ENCODE assay signal across 10 cellular contexts in genomic region chr17:18070861-18071340, GRCh38. TPM values are rescaled to one million over a fixed set of nuclear protein-coding genes. Genes with fewer than 3 reads are reported as not detected.
DNase-seq lines count a peak whose midpoint lies in the region; ATAC-seq and TF ChIP-seq lines count a peak whose summit lies in the region.
"Had no signal": no experiment of that assay in that cellular context is flagged by ENCODE, and none has a peak within 500 bp of the region (broad histone marks: within the 10 kb centered on the region; RNA-seq: fewer than 3 reads in every experiment).

No MANE protein-coding gene starts in this region.

- CTCF ChIA-PET in mammary epithelial cell (lab: Charles Lee; ENCODE audit: low non-redundant PET): no interaction called here

- BruUV-seq in mammary epithelial cell (replicated peaks; lab: Mats Ljungman, UMichigan): no TSS peak

- 22% methylated on average over 8 of the region's 8 CpGs for whole genome bisulfite sequencing in mammary epithelial cell (ENCODE audit: low coverage, missing lambda C conversion rate)

- intact Hi-C loops in mammary epithelial cell (cut with micrococcal nuclease): no loop called here

- H3K4me2 ChIP-seq in mammary epithelial cell (ENCODE audit: insufficient read depth, low read depth, low read length): peak overlapping the region; percentile 31
- H3K4me2 ChIP-seq in neural cell (ENCODE audit: low read length): no peak overlapping the region

- H3K9me2 ChIP-seq in neural cell (ENCODE audit: insufficient read depth, low read length): no peaks in the 10 kb centered on the region

- H3F3A ChIP-seq in neural cell (ENCODE audit: insufficient read depth, low read length, poor library complexity, severe bottlenecking): no peaks in the 10 kb centered on the region

- H3K4me3 ChIP-seq in mammary epithelial cell (replicated peaks in 1 of 3; ENCODE audit: insufficient read depth in 1 of 3, low read depth in 2 of 3, low read length in 3 of 3) (peak overlapping the region in 1 of 3 experiments; percentile 9), neural cell (ENCODE audit: low read length) (no peak overlapping the region)

- TF ChIP-seq CTCF in GM10266 (IDR thresholded peaks at IDR 0.05; ENCODE audit: control insufficient read depth, insufficient read depth, low read depth, missing control alignments) (no peak), mammary epithelial cell (conservative IDR thresholded peaks at IDR 0.05 in 1 of 2, IDR thresholded peaks at IDR 0.05 in 1 of 2; ENCODE audit: extremely low read depth in 1 of 2, insufficient read depth in 1 of 2, low read depth in 1 of 2, low read length in 2 of 2) (no peak), neural cell (IDR thresholded peaks at IDR 0.05; ENCODE audit: poor library complexity, severe bottlenecking) (no peak), foreskin keratinocyte (conservative IDR thresholded peaks at IDR 0.05) (no peak)

- dilution Hi-C loops in mammary epithelial cell (cut with HindIII; ENCODE audit: low sequenced_read_pairs): no loop called here

- H3K4me1 ChIP-seq in mammary epithelial cell (ENCODE audit: insufficient read depth, low read length) (peaks cover 13% of the 10 kb centered on the region), foreskin keratinocyte (no peaks in the 10 kb centered on the region)

- no peak for TF ChIP-seq EP300 in neural cell (conservative IDR thresholded peaks at IDR 0.05; ENCODE audit: poor library complexity, severe bottlenecking)

- H3K27ac ChIP-seq in mammary epithelial cell (ENCODE audit: insufficient read depth, low read depth, low read length) (no peak overlapping the region), neural cell (ENCODE audit: low read length) (no peak overlapping the region), foreskin keratinocyte (no peak overlapping the region)

- H3K36me3 ChIP-seq in mammary epithelial cell (ENCODE audit: insufficient read depth, low read length): peaks cover 2% of the 10 kb centered on the region
- H3K36me3 ChIP-seq in neural cell (ENCODE audit: insufficient read depth, low read length): no peaks in the 10 kb centered on the region

- in situ Hi-C loops in mammary epithelial cell (cut with MboI; ENCODE audit: low sequenced_read_pairs in 2 of 2): no loop called here

- peak overlapping the region; percentile 81 for H2AFZ ChIP-seq in mammary epithelial cell (ENCODE audit: low read depth, low read length)
- H2AFZ ChIP-seq in neural cell (ENCODE audit: low read depth, low read length): no peak overlapping the region

- no peak for TF ChIP-seq RAD21 in neural cell (conservative IDR thresholded peaks at IDR 0.05)

- H3K9me3 ChIP-seq in mammary epithelial cell (replicated peaks; ENCODE audit: insufficient read depth, low read length) (no peaks in the 10 kb centered on the region), neural cell (ENCODE audit: low read length) (no peaks in the 10 kb centered on the region)

- H3K9ac ChIP-seq in mammary epithelial cell (ENCODE audit: insufficient read depth, low read length): no peak overlapping the region
- H3K9ac ChIP-seq in neural cell (ENCODE audit: low read length): no peak overlapping the region

- H4K20me1 ChIP-seq in mammary epithelial cell (ENCODE audit: insufficient read depth, low read length): no peaks in the 10 kb centered on the region
- H4K20me1 ChIP-seq in neural cell (ENCODE audit: insufficient read depth): no peaks in the 10 kb centered on the region

- H3K79me2 ChIP-seq in mammary epithelial cell (ENCODE audit: insufficient read depth, low read length) (no peaks in the 10 kb centered on the region), neural cell (replicated peaks; ENCODE audit: insufficient read depth, low read length) (no peaks in the 10 kb centered on the region)

- ATAC-seq in GM19324 (IDR thresholded peaks at IDR 0.05; ENCODE audit: low FRiP score, unreplicated experiment): no peak
- no peak for ATAC-seq in GM19035 (IDR thresholded peaks at IDR 0.05; ENCODE audit: unreplicated experiment)
- ATAC-seq in foreskin keratinocyte: no peak

- DNase-seq in GM10266 (ENCODE audit: extremely low spot score): peak; percentile 39
- DNase-seq in NCI-H146 treated with DMSO at 0.1 percent for 48 hours (lab: John Stamatoyannopoulos, UW; ENCODE audit: unreplicated experiment): peak; percentile 38
- DNase-seq in mammary epithelial cell: peak; percentile 17
- DNase-seq in effector CD8-positive, alpha-beta T cell (lab: John Stamatoyannopoulos, UW): no peak
- no peak for DNase-seq in foreskin keratinocyte
- DNase-seq: activated T-cell treated with anti-CD3 and anti-CD28 coated beads, Interleukin-2, amount 50 U/mL, for 1 hour; NCI-H2029 had no signal

- H3K27me3 ChIP-seq in mammary epithelial cell (ENCODE audit: insufficient read depth, low read length): no peaks in the 10 kb centered on the region
- H3K27me3 ChIP-seq in neural cell (ENCODE audit: insufficient read depth, low read depth, low read length): no peaks in the 10 kb centered on the region
- H3K27me3 ChIP-seq in foreskin keratinocyte: no peaks in the 10 kb centered on the region

TF ChIP-seq in neural cell, 6 proteins besides CTCF, POLR2A, EP300 and RAD21:
- no peak for TF ChIP-seq TAF1 (IDR thresholded peaks at IDR 0.05; ENCODE audit: low read depth)
- peak; percentile 20 for TF ChIP-seq MXI1 (conservative IDR thresholded peaks at IDR 0.05; ENCODE audit: poor library complexity, severe bottlenecking)
TF ChIP-seq in neural cell: peak in this region for 1.

RNA-seq across cellular contexts. Expression of gene DRG2, which starts 16.8 kb away (rescaled TPM):
- total RNA-seq in mammary epithelial cell (10 to 100 TPM; 36.3 to 37.5 TPM), foreskin keratinocyte (40.3 and 42.1 TPM in 2 replicates)
- polyA plus RNA-seq in mammary epithelial cell (38.4 TPM), neural cell (40.6 and 51.2 TPM in 2 replicates), foreskin keratinocyte (41.6 and 43.0 TPM in 2 replicates)
- polyA minus RNA-seq in mammary epithelial cell (34.6 TPM), neural cell (23.6 and 30.0 TPM in 2 replicates)

RNA-seq across cellular contexts. Expression of gene GID4, which starts 31.7 kb away (rescaled TPM):
- total RNA-seq in mammary epithelial cell (10 to 100 TPM; 11.2 to 16.4 TPM), foreskin keratinocyte (11.7 and 13.4 TPM in 2 replicates)
- polyA plus RNA-seq in mammary epithelial cell (8.5 TPM), neural cell (3.6 and 4.9 TPM in 2 replicates), foreskin keratinocyte (7.0 and 8.1 TPM in 2 replicates)
- polyA minus RNA-seq in mammary epithelial cell (11.2 TPM), neural cell (10.3 and 10.5 TPM in 2 replicates)

RNA-seq across cellular contexts. Expression of gene ATPAF2, which starts 31.9 kb away (rescaled TPM):
- total RNA-seq in mammary epithelial cell (10 to 100 TPM; 17.0 to 23.5 TPM), foreskin keratinocyte (26.5 and 30.4 TPM in 2 replicates)
- polyA plus RNA-seq in mammary epithelial cell (19.0 TPM), neural cell (30.5 and 33.3 TPM in 2 replicates), foreskin keratinocyte (38.5 and 39.7 TPM in 2 replicates)
- polyA minus RNA-seq in mammary epithelial cell (10.4 TPM), neural cell (61.6 and 63.0 TPM in 2 replicates)

RNA-seq across cellular contexts. Expression of gene MYO15A, which starts 37.7 kb away (rescaled TPM):
- total RNA-seq in mammary epithelial cell: under 1 TPM; 0.67 to 0.87 TPM
- 0.69 TPM for polyA plus RNA-seq in mammary epithelial cell
- polyA minus RNA-seq in mammary epithelial cell: not detected
- 1.5 and 1.9 TPM in 2 replicates for polyA plus RNA-seq in neural cell
- 0.81 and 1.9 TPM in 2 replicates for polyA minus RNA-seq in neural cell
- total RNA-seq in foreskin keratinocyte: 0.32 and 0.37 TPM in 2 replicates
- 0.16 and 0.38 TPM in 2 replicates for polyA plus RNA-seq in foreskin keratinocyte

Comparison
In these comparisons a context has a peak if more than half of its experiments do, and no peak if none do; other contexts are left out.
1. DNase-seq: peak in GM10266 (single experiment), NCI-H146 treated with DMSO at 0.1 percent for 48 hours (single experiment) and mammary epithelial cell (single experiment); none in effector CD8-positive, alpha-beta T cell (single experiment) and foreskin keratinocyte (0 of 2).